ENCODE assay signal across 2 cellular contexts in genomic region chr5:74322944-74323343, GRCh38.
TF ChIP-seq lines count a peak whose summit lies in the region.

No MANE protein-coding gene starts in this region.

TF ChIP-seq in HCT116, 20 proteins besides CTCF, POLR2A, EP300 and RAD21 (continued from another document):
- TF ChIP-seq ATF3 (IDR thresholded peaks at IDR 0.05) = no peak
- no peak for TF ChIP-seq EZH2 (IDR thresholded peaks at IDR 0.05)
- TF ChIP-seq SIN3A (IDR thresholded peaks at IDR 0.05; ENCODE audit: low read depth) = no peak

TF ChIP-seq in K562, 482 proteins besides CTCF, POLR2A, EP300 and RAD21 (continued from another document):
- no peak for TF ChIP-seq ZNF280A (IDR thresholded peaks at IDR 0.05; ENCODE audit: low read depth, partially characterized antibody)
